27 cellular contexts compared by ENCODE assay signal in genomic region chr7:123599766-123600165, GRCh38. TPM values are rescaled to one million over a fixed set of nuclear protein-coding genes. Genes with fewer than 3 reads are reported as not detected.
DNase-seq lines count a peak whose midpoint lies in the region; ATAC-seq and TF ChIP-seq lines count a peak whose summit lies in the region.
"Had no signal": no experiment of that assay in that cellular context is flagged by ENCODE, and none has a peak within 500 bp of the region (broad histone marks: within the 10 kb centered on the region; RNA-seq: fewer than 3 reads in every experiment).

No MANE protein-coding gene starts in this region.

- POLR2A ChIA-PET in PC-3 (lab: Charles Lee; ENCODE audit: unreplicated experiment), result no interaction called here

- H3K4me2 ChIP-seq in PC-3 (ENCODE audit: low read length), result no peak overlapping the region

- H2AFZ ChIP-seq in PC-3 (ENCODE audit: low read length), result no peak overlapping the region

- H3K27ac ChIP-seq in PC-3 (ENCODE audit: low read length) (no peak overlapping the region), left ventricle myocardium inferior (replicated peaks) (peak overlapping the region; percentile 82), psoas muscle (peak overlapping the region; percentile 87), aorta (ENCODE audit: low read depth in 1 of 2, low read length in 2 of 2) (no peak overlapping the region)
- H3K27ac ChIP-seq: HL-60, SJCRH30 had no signal

- H3K9me2 ChIP-seq in PC-3 (replicated peaks; ENCODE audit: low read length), result no peaks in the 10 kb centered on the region

- intact Hi-C loops in PC-3 (cut with micrococcal nuclease) (no loop called here), left ventricle myocardium inferior (cut with micrococcal nuclease) (no loop called here), psoas muscle (cut with DNase I) (loop anchor here in 1 of 2 donors (5.0 kb wide), 1 partner anchor 38 kb away; no protein-coding TSS in a partner anchor), aorta (cut with DNase I) (no loop called here)

- DNase-seq in HS-5 (ENCODE audit: low read depth) (peak; percentile 3), PC-3 (peak; percentile 8), left ventricle myocardium inferior (no peak), psoas muscle (no peak), aorta (no peak), SIG-M5 (lab: John Stamatoyannopoulos, UW) (no peak), NCI-H187 (lab: John Stamatoyannopoulos, UW) (no peak)
- DNase-seq: C1 segment of cervical spinal cord; Caco-2; CD4-positive, alpha-beta memory T cell; DMS79; EL; GDM1; HCEC 1CT; KBM-7; NCI-H1105 treated with DMSO at 0.1 percent for 48 hours; NCI-H146; NCI-H2029; NCI-H446; NCI-H526; SJCRH30 had no signal

- H3K27me3 ChIP-seq in PC-3 (ENCODE audit: low read length) (no peaks in the 10 kb centered on the region), left ventricle myocardium inferior (ENCODE audit: low read depth) (no peaks in the 10 kb centered on the region), psoas muscle (ENCODE audit: insufficient read depth in 3 of 3, low read length in 2 of 3) (no peaks in the 10 kb centered on the region), aorta (ENCODE audit: control insufficient read depth in 1 of 2, insufficient read depth in 2 of 2, low read length in 1 of 2) (no peaks in the 10 kb centered on the region)
- H3K27me3 ChIP-seq: SJCRH30 had no signal

- H4K20me1 ChIP-seq in PC-3 (ENCODE audit: low read length), result no peaks in the 10 kb centered on the region

- no peak for TF ChIP-seq CTCF in PC-3 (conservative IDR thresholded peaks at IDR 0.05; ENCODE audit: low read depth, low read length)
- TF ChIP-seq CTCF in left ventricle myocardium inferior (IDR thresholded peaks at IDR 0.05; ENCODE audit: borderline replicate concordance), result no peak
- TF ChIP-seq CTCF in psoas muscle (IDR thresholded peaks at IDR 0.05), result no peak

- H3K36me3 ChIP-seq in PC-3 (ENCODE audit: low read depth, low read length) (no peaks in the 10 kb centered on the region), left ventricle myocardium inferior (no peaks in the 10 kb centered on the region), psoas muscle (ENCODE audit: insufficient read depth in 1 of 2, low read depth in 1 of 2) (no peaks in the 10 kb centered on the region), aorta (ENCODE audit: control insufficient read depth in 1 of 2, insufficient read depth in 2 of 2, low read length in 1 of 2) (no peaks in the 10 kb centered on the region)
- H3K36me3 ChIP-seq: SJCRH30 had no signal

- no peaks in the 10 kb centered on the region for H3K9me3 ChIP-seq in PC-3 (ENCODE audit: low read length)
- H3K9me3 ChIP-seq in left ventricle myocardium inferior (replicated peaks), result no peaks in the 10 kb centered on the region
- no peaks in the 10 kb centered on the region for H3K9me3 ChIP-seq in psoas muscle
- no peaks in the 10 kb centered on the region for H3K9me3 ChIP-seq in aorta (ENCODE audit: control insufficient read depth, low read length)
- H3K9me3 ChIP-seq: Caco-2, SJCRH30 had no signal

- H3K9ac ChIP-seq in PC-3 (ENCODE audit: low read length), result no peak overlapping the region

- CTCF ChIA-PET in PC-3 (lab: Charles Lee), result no interaction called here

- no peak overlapping the region for H3K4me3 ChIP-seq in PC-3 (ENCODE audit: low read length)
- peak overlapping the region; percentile 62 for H3K4me3 ChIP-seq in left ventricle myocardium inferior
- H3K4me3 ChIP-seq in psoas muscle, result peak overlapping the region; percentile 64
- H3K4me3 ChIP-seq in aorta (ENCODE audit: low read length in 2 of 2), result no peak overlapping the region
- H3K4me3 ChIP-seq: SJCRH30 had no signal

- no peaks in the 10 kb centered on the region for H3K79me2 ChIP-seq in PC-3 (ENCODE audit: low read length)

- no peaks in the 10 kb centered on the region for H3K4me1 ChIP-seq in PC-3 (ENCODE audit: insufficient read depth, low read length)
- H3K4me1 ChIP-seq in left ventricle myocardium inferior, result peaks cover 7% of the 10 kb centered on the region
- peaks cover 31% of the 10 kb centered on the region for H3K4me1 ChIP-seq in psoas muscle
- no peaks in the 10 kb centered on the region for H3K4me1 ChIP-seq in aorta (ENCODE audit: control insufficient read depth in 1 of 2, insufficient read depth in 2 of 2, low read length in 2 of 2)
- H3K4me1 ChIP-seq: Caco-2, SJCRH30 had no signal

- H3F3A ChIP-seq in PC-3 (ENCODE audit: low read length, unreplicated experiment), result no peaks in the 10 kb centered on the region

- peak; percentile 29; the same call in 1 of the 2 replicates for ATAC-seq in PC-3
- ATAC-seq in psoas muscle, result no peak
- ATAC-seq in aorta (ENCODE audit: low FRiP score), result no peak

- 30 to 47% (median 34%) methylated on average over 2 of the region's 2 CpGs for WGBS in psoas muscle, 3 donors
- 71 to 73% methylated on average over 2 of the region's 2 CpGs for WGBS in aorta, 2 donors

- no TSS peak for BruUV-seq in PC-3 (replicated peaks; lab: Mats Ljungman, UMichigan)

RNA-seq across cellular contexts. Expression of gene ASB15, which starts 1.9 kb away (rescaled TPM):
- total RNA-seq in PC-3 (2014; rRNA removed) (not detected in 2 replicates), left ventricle myocardium inferior (76.8 TPM), psoas muscle (10 to 100 TPM in 3 of 4 donors, 1 to 10 TPM in 1; 8.2 to 23.6 (median 11.5) TPM), aorta (not detected)
- polyA plus RNA-seq in psoas muscle (10 to 100 TPM in 1 of 3 donors, 1 to 10 TPM in 1, under 1 TPM in 1; 0.12 to 15.2 (median 1.3) TPM), aorta (under 1 TPM in 1 of 2 donors, not detected in 1; 0.13 TPM)
- total RNA-seq: A673; Caco-2; CD4-positive, alpha-beta memory T cell; H1; HT1080; LHCN-M2; MCF 10A; SJCRH30 had no signal
- polyA plus RNA-seq: H1 had no signal

RNA-seq across cellular contexts. Expression of gene NDUFA5, which starts 42.1 kb away (rescaled TPM):
- total RNA-seq in PC-3 (2014; rRNA removed), result 42.7 and 46.9 TPM in 2 replicates
- total RNA-seq in left ventricle myocardium inferior, result 378 TPM
- total RNA-seq in psoas muscle, result 100 to 1,000 TPM; 139 to 211 (median 173) TPM
- 100 to 1,000 TPM in 2 of 3 donors, 10 to 100 TPM in 1; 99.2 to 234 (median 192) TPM for polyA plus RNA-seq in psoas muscle
- 10 to 100 TPM; 51.1 to 53.6 TPM for total RNA-seq in aorta
- 100 to 1,000 TPM in 1 of 2 donors, 10 to 100 TPM in 1; 79.7 to 138 TPM for polyA plus RNA-seq in aorta

RNA-seq across cellular contexts. Expression of gene LMOD2, which starts 55.9 kb away (rescaled TPM):
- total RNA-seq in PC-3 (2014; rRNA removed) (not detected in 2 replicates), left ventricle myocardium inferior (888 TPM), psoas muscle (1,000 to 10,000 TPM in 1 of 4 donors, 100 to 1,000 TPM in 3; 383 to 1,114 (median 640) TPM), aorta (not detected)
- polyA plus RNA-seq in psoas muscle (100 to 1,000 TPM in 2 of 3 donors, 1 to 10 TPM in 1; 6.9 to 341 (median 259) TPM), aorta (1 to 10 TPM in 1 of 2 donors, not detected in 1; 1.8 TPM)
- total RNA-seq: A673; Caco-2; CD4-positive, alpha-beta memory T cell; HT1080; LHCN-M2; MCF 10A had no signal

Comparison
In these comparisons a context has a peak if more than half of its experiments do, and no peak if none do; other contexts are left out.
1. DNase-seq: peak in HS-5 (single experiment) and PC-3 (single experiment); none in left ventricle myocardium inferior (single experiment), psoas muscle (0 of 2), aorta (0 of 2), SIG-M5 (single experiment) and NCI-H187 (0 of 2).
2. H3K27ac ChIP-seq: peak in left ventricle myocardium inferior (single experiment) and psoas muscle (single experiment); none in PC-3 (single experiment) and aorta (0 of 2).
3. H3K4me3 ChIP-seq: peak in left ventricle myocardium inferior (single experiment) and psoas muscle (single experiment); none in PC-3 (single experiment) and aorta (0 of 2).
4. RNA of gene LMOD2, which starts 55.9 kb away (total RNA-seq): 888 TPM in left ventricle myocardium inferior (single experiment) and 383 to 1,114 TPM in psoas muscle; not detected in PC-3 and not detected in aorta; every median in the first group is over 100 times any median in the second.